10 cellular contexts compared by ENCODE assay signal in genomic region chr7:101411477-101411954, GRCh38. TPM values are rescaled to one million over a fixed set of nuclear protein-coding genes. Genes with fewer than 3 reads are reported as not detected.
DNase-seq lines count a peak whose midpoint lies in the region; ATAC-seq, FAIRE-seq and TF ChIP-seq lines count a peak whose summit lies in the region.
"Had no signal": no experiment of that assay in that cellular context is flagged by ENCODE, and none has a peak within 500 bp of the region (broad histone marks: within the 10 kb centered on the region; RNA-seq: fewer than 3 reads in every experiment).

No MANE protein-coding gene starts in this region.

- 19 to 30% methylated on average over 6 of the region's 6 CpGs for WGBS in body of pancreas, 2 donors

- H3K4me1 Mint-ChIP-seq in neural progenitor cell = peaks cover 30% of the 10 kb centered on the region

- H3K79me2 ChIP-seq in neural progenitor cell (ENCODE audit: low read depth) = no peaks in the 10 kb centered on the region

- H3K9me3 ChIP-seq in body of pancreas (peaks cover 0 to 15% (median 0%) of the 10 kb centered on the region in 3 donors), neural progenitor cell (ENCODE audit: low read depth) (no peaks in the 10 kb centered on the region), BE2C (peaks cover 3% of the 10 kb centered on the region; the same call in 1 of the 2 replicates)

- peak overlapping the region; percentile 83 for H3K27ac Mint-ChIP-seq in neural progenitor cell

- no peak overlapping the region for H3K4me2 ChIP-seq in neural progenitor cell

- H3K9me3 Mint-ChIP-seq in neural progenitor cell = peaks cover 31% of the 10 kb centered on the region

- no peak overlapping the region for H2AFZ ChIP-seq in neural progenitor cell (replicated peaks)

- H3K36me3 ChIP-seq in body of pancreas (replicated peaks in 1 of 2; ENCODE audit: insufficient read depth in 1 of 2, low read depth in 2 of 2) (no peaks in the 10 kb centered on the region), neural progenitor cell (no peaks in the 10 kb centered on the region), BE2C (no peaks in the 10 kb centered on the region)
- H3K36me3 ChIP-seq: heart left ventricle had no signal

- no peak for FAIRE-seq in GM12891 (lab: Jason Lieb, UNC)

- ATAC-seq in body of pancreas = peak; percentile 15
- no peak for ATAC-seq in GM18520 (IDR thresholded peaks at IDR 0.05; ENCODE audit: unreplicated experiment)
- no peak for ATAC-seq in HG02642 (IDR thresholded peaks at IDR 0.05; ENCODE audit: poor library complexity, unreplicated experiment)

- DNase-seq in GM12891 (ENCODE audit: insufficient read length, low spot score) = no peak
- peak; percentile 81 for DNase-seq in NOMO-1 treated with DMSO at 0.1 percent for 48 hours (lab: John Stamatoyannopoulos, UW; ENCODE audit: unreplicated experiment)
- no peak for DNase-seq in body of pancreas
- DNase-seq in neural progenitor cell (ENCODE audit: low spot score) = no peak
- no peak for DNase-seq in BE2C
- DNase-seq in SHP77 (lab: John Stamatoyannopoulos, UW) = no peak

- H3K27ac ChIP-seq in body of pancreas (no peak overlapping the region), neural progenitor cell (no peak overlapping the region)
- H3K27ac ChIP-seq: heart left ventricle had no signal

- H3F3A ChIP-seq in neural progenitor cell (ENCODE audit: low read depth) = peaks cover 3% of the 10 kb centered on the region

- H3K4me1 ChIP-seq in body of pancreas (peaks cover 8% of the 10 kb centered on the region), neural progenitor cell (no peaks in the 10 kb centered on the region), BE2C (no peaks in the 10 kb centered on the region)

- peak overlapping the region; percentile 33 for H3K4me3 Mint-ChIP-seq in neural progenitor cell

- peaks cover 8% of the 10 kb centered on the region for H3K27me3 Mint-ChIP-seq in neural progenitor cell (ENCODE audit: insufficient read depth, low read depth)

- H3K27me3 ChIP-seq in body of pancreas = no peaks in the 10 kb centered on the region
- no peaks in the 10 kb centered on the region for H3K27me3 ChIP-seq in neural progenitor cell
- H3K27me3 ChIP-seq in BE2C = no peaks in the 10 kb centered on the region

- no peak overlapping the region for H3K9ac ChIP-seq in neural progenitor cell

- H4K20me1 ChIP-seq in neural progenitor cell (ENCODE audit: low read depth) = no peaks in the 10 kb centered on the region

- TF ChIP-seq CTCF in body of pancreas (IDR thresholded peaks at IDR 0.05) (peak in 1 of 7 experiments; percentile 6), neural progenitor cell (IDR thresholded peaks at IDR 0.05) (no peak), BE2C (IDR thresholded peaks at IDR 0.05; ENCODE audit: low read depth, low read length) (no peak; the same call in 1 of the 2 replicates)

- no peak overlapping the region for H3K4me3 ChIP-seq in body of pancreas
- no peak overlapping the region for H3K4me3 ChIP-seq in neural progenitor cell
- H3K4me3 ChIP-seq in BE2C (ENCODE audit: low read depth, low read length) = no peak overlapping the region
- H3K4me3 ChIP-seq: heart left ventricle had no signal

- TF ChIP-seq POLR2A in GM12891 (IDR thresholded peaks at IDR 0.05; ENCODE audit: low read depth, low read length) (no peak), body of pancreas (IDR thresholded peaks at IDR 0.05) (no peak)

- H3K36me3 Mint-ChIP-seq in neural progenitor cell = peaks cover 34% of the 10 kb centered on the region

- intact Hi-C loops in body of pancreas (cut with DNase I) = no loop called here

TF ChIP-seq in GM12891, 5 proteins besides CTCF, POLR2A, EP300 and RAD21:
- TF ChIP-seq SPI1 (IDR thresholded peaks at IDR 0.05; ENCODE audit: low read depth, low read length) (peak; percentile 57), PAX5 (IDR thresholded peaks at IDR 0.05; ENCODE audit: insufficient read depth, low read length, severe bottlenecking) (no peak)

RNA-seq across cellular contexts. Expression of gene COL26A1, which starts 48.8 kb away (rescaled TPM):
- not detected for polyA plus RNA-seq in GM12891 (2012; ENCODE audit: low read depth, missing spikeins)
- total RNA-seq in body of pancreas (1 to 10 TPM in 1 of 2 donors, under 1 TPM in 1; 0.78 to 2.0 TPM), neural progenitor cell (ENCODE audit: low replicate concordance) (26.7 and 80.0 TPM in 2 replicates)
- polyA plus RNA-seq in BE2C (2012; ENCODE audit: insufficient read depth, insufficient read length, low read depth) = 0.34 TPM
- total RNA-seq: T-helper 1 cell treated with Interleukin-12 subunit alpha and Interleukin-12 subunit beta and Interleukin-4 antibody, amounts not matched to agents 30 ng/mL and 1 ng/mL, for 36 hours had no signal
- polyA plus RNA-seq: heart left ventricle had no signal
